Comparison of ENCODE assay signal across 24 cellular contexts in the genomic region with DNA sequence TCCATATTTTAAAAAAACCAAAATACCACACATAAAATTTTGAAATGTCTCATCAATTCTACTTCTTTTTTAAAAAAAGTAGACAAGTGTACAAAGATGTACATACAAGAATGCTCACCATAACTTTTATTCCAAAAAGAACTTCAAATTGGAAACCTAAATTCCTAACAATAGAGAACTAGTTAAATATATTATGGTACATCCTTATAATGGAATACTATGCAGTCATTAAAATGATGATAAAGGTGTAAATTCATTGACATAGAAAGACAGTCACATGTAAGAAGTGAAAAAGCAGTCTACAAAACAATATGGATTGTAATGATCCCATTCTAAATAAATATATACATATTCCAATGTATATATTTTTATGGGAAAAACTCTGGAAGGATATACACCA. TPM values are rescaled to one million over a fixed set of nuclear protein-coding genes. Genes with fewer than 3 reads are reported as not detected.
A peak's percentile ranks its signal among the peaks of the same experiment; 100 is the strongest.
DNase-seq lines count a peak whose midpoint lies in the region; ATAC-seq, FAIRE-seq and TF ChIP-seq lines count a peak whose summit lies in the region.
"Had no signal": no experiment of that assay in that cellular context is flagged by ENCODE, and none has a peak within 500 bp of the region (broad histone marks: within the 10 kb centered on the region; RNA-seq: fewer than 3 reads in every experiment).

No MANE protein-coding gene starts in this region.

- no peaks in the 10 kb centered on the region for H3K9me2 ChIP-seq in SK-N-SH

- TF ChIP-seq EP300 in SK-N-SH (IDR thresholded peaks at IDR 0.05; ENCODE audit: borderline replicate concordance in 1 of 2, low read depth in 1 of 2, low read length in 1 of 2): no peak
- no peak for TF ChIP-seq EP300 in K562 (IDR thresholded peaks at IDR 0.05; ENCODE audit: low read length)

- BruUV-seq in K562 (replicated peaks; lab: Mats Ljungman, UMichigan): no TSS peak

- H3K4me2 ChIP-seq in SK-N-SH: no peak overlapping the region
- no peak overlapping the region for H3K4me2 ChIP-seq in K562 (ENCODE audit: insufficient read depth, low read length)
- H3K4me2 ChIP-seq: A549; BLaER1 treated with 17β-estradiol and CSF1 and Interleukin-3, amounts not matched to agents 10 nM and 100 nM had no signal

- peaks cover 5% of the 10 kb centered on the region for H3F3A ChIP-seq in SK-N-SH (replicated peaks; ENCODE audit: insufficient read depth)

- no peak for TF ChIP-seq CTCF in SK-N-SH (IDR thresholded peaks at IDR 0.05)
- no peak for TF ChIP-seq CTCF in K562 (IDR thresholded peaks at IDR 0.05 in 2 of 3, conservative IDR thresholded peaks at IDR 0.05 in 1 of 3; ENCODE audit: insufficient read depth in 2 of 3, low read depth in 1 of 3, low read length in 3 of 3)
- no peak for TF ChIP-seq CTCF in kidney (IDR thresholded peaks at IDR 0.05; ENCODE audit: borderline replicate concordance, extremely low read depth, insufficient read depth)
- no peak for TF ChIP-seq CTCF in brain microvascular endothelial cell (IDR thresholded peaks at IDR 0.05; ENCODE audit: low read depth, low read length, missing control alignments)

- H3K27ac ChIP-seq in SK-N-SH (ENCODE audit: low read depth in 2 of 2, low read length in 1 of 2) (no peak overlapping the region), K562 (ENCODE audit: extremely low read depth, low read depth, low read length) (no peak overlapping the region), kidney (ENCODE audit: low read depth in 2 of 2, low read length in 2 of 2) (no peak overlapping the region), brain microvascular endothelial cell (no peak overlapping the region)
- H3K27ac ChIP-seq: 22Rv1; A549; BLaER1 treated with 17β-estradiol and CSF1 and Interleukin-3, amounts not matched to agents 10 nM and 100 nM; C4-2B had no signal

- no peaks in the 10 kb centered on the region for H3K4me1 ChIP-seq in SK-N-SH (ENCODE audit: control insufficient read depth in 1 of 2, insufficient read depth in 2 of 2, low read depth in 1 of 2, low read length in 1 of 2)
- no peaks in the 10 kb centered on the region for H3K4me1 ChIP-seq in K562 (replicated peaks in 1 of 2; ENCODE audit: control insufficient read depth in 2 of 2, insufficient read depth in 2 of 2, low read length in 2 of 2)
- H3K4me1 ChIP-seq in kidney (ENCODE audit: control insufficient read depth in 1 of 2, insufficient read depth in 1 of 2, low read depth in 1 of 2, low read length in 2 of 2): no peaks in the 10 kb centered on the region

- CTCF ChIA-PET in SK-N-SH (lab: Yijun Ruan, JAX) (no interaction called here), K562 (lab: Yijun Ruan, JAX; ENCODE audit: low intra/inter-chr PET ratio) (no interaction called here)

- POLR2A ChIA-PET in SK-N-SH (lab: Yijun Ruan, JAX): no interaction called here
- POLR2A ChIA-PET in K562 (lab: Yijun Ruan, JAX): no interaction called here

- in situ Hi-C loops in K562 (cut with MboI) (no loop called here), brain microvascular endothelial cell (cut with HindIII; ENCODE audit: low pct_ligation_motif_present, low sequenced_read_pairs) (no loop called here)

- DNase-seq in SK-N-SH: no peak
- no peak for DNase-seq in K562 (ENCODE audit: extremely low read depth in 1 of 4, low spot score in 3 of 4)
- no peak for DNase-seq in kidney
- no peak for DNase-seq in brain microvascular endothelial cell
- DNase-seq in COLO668 (lab: John Stamatoyannopoulos, UW; ENCODE audit: unreplicated experiment): no peak
- DNase-seq: AML-193; CD4-positive, alpha-beta T cell; CD8-positive, alpha-beta T cell; COR-L47; DMS 273 treated with DMSO at 0.1 percent for 48 hours; DMS153; DMS53; DMS79; DND-41; EL; GDM1 had no signal

- no peaks in the 10 kb centered on the region for H4K20me1 ChIP-seq in SK-N-SH (ENCODE audit: insufficient read depth)
- no peaks in the 10 kb centered on the region for H4K20me1 ChIP-seq in K562 (replicated peaks; ENCODE audit: control insufficient read depth, insufficient read depth, low read length)
- H4K20me1 ChIP-seq: BLaER1 treated with 17β-estradiol and CSF1 and Interleukin-3, amounts not matched to agents 10 nM and 100 nM had no signal

- no peaks in the 10 kb centered on the region for H3K27me3 ChIP-seq in SK-N-SH (ENCODE audit: insufficient read depth)
- H3K27me3 ChIP-seq in K562 (ENCODE audit: control insufficient read depth in 2 of 2, insufficient read depth in 2 of 2, low read length in 2 of 2): no peaks in the 10 kb centered on the region
- H3K27me3 ChIP-seq in brain microvascular endothelial cell (replicated peaks): no peaks in the 10 kb centered on the region
- H3K27me3 ChIP-seq: BLaER1 treated with 17β-estradiol and CSF1 and Interleukin-3, amounts not matched to agents 10 nM and 100 nM had no signal

- no peak for ATAC-seq in SK-N-SH treated with all-trans-retinoic acid at 6 μM for 48 hours
- no peak for ATAC-seq in K562
- ATAC-seq: A549; CD8-positive, alpha-beta T cell; GM12878 had no signal

- no peak overlapping the region for H3K9ac ChIP-seq in SK-N-SH
- H3K9ac ChIP-seq in K562 (ENCODE audit: insufficient read depth in 1 of 2, low read depth in 2 of 2, low read length in 2 of 2): no peak overlapping the region
- H3K9ac ChIP-seq in kidney (ENCODE audit: low read length in 2 of 2): no peak overlapping the region
- H3K9ac ChIP-seq: BLaER1 treated with 17β-estradiol and CSF1 and Interleukin-3, amounts not matched to agents 10 nM and 100 nM had no signal

- intact Hi-C loops in K562 (cut with micrococcal nuclease): no loop called here
- intact Hi-C loops in kidney (cut with DNase I): no loop called here

- TF ChIP-seq RAD21 in SK-N-SH (IDR thresholded peaks at IDR 0.05; ENCODE audit: low read length) (no peak), K562 (CRISPR knock-in tag; conservative IDR thresholded peaks at IDR 0.05 in 1 of 2, IDR thresholded peaks at IDR 0.05 in 1 of 2) (no peak)

- H2AFZ ChIP-seq in SK-N-SH (ENCODE audit: low read depth): no peak overlapping the region
- no peak overlapping the region for H2AFZ ChIP-seq in K562 (ENCODE audit: low read depth, low read length)

- TF ChIP-seq POLR2A in K562 (conservative IDR thresholded peaks at IDR 0.05): no peak

- H3K9me3 ChIP-seq in SK-N-SH: 0 out of 2 replicates have a peak, but pooled peaks cover 6% of the 10 kb centered on the region
- H3K9me3 ChIP-seq in K562 (replicated peaks; ENCODE audit: control insufficient read depth, insufficient read depth, low read depth, low read length): no peaks in the 10 kb centered on the region
- no peaks in the 10 kb centered on the region for H3K9me3 ChIP-seq in kidney (ENCODE audit: control insufficient read depth in 1 of 2, low read length in 2 of 2)

- H3K9me1 ChIP-seq in K562 (ENCODE audit: control insufficient read depth, insufficient read depth, low read length): no peaks in the 10 kb centered on the region

- H3K79me2 ChIP-seq in SK-N-SH (ENCODE audit: insufficient read depth) (peaks cover 17% of the 10 kb centered on the region), K562 (ENCODE audit: control insufficient read depth, insufficient read depth, low read length) (peaks cover 15% of the 10 kb centered on the region; the same call in 1 of the 3 replicates)

- no peak overlapping the region for H3K4me3 ChIP-seq in SK-N-SH (ENCODE audit: low read depth in 2 of 2, low read length in 1 of 2)
- H3K4me3 ChIP-seq in K562: no peak overlapping the region
- no peak overlapping the region for H3K4me3 ChIP-seq in kidney (ENCODE audit: low read length in 2 of 2)
- H3K4me3 ChIP-seq in brain microvascular endothelial cell (ENCODE audit: low read depth, low read length): no peak overlapping the region
- H3K4me3 ChIP-seq: A549; BLaER1 treated with 17β-estradiol and CSF1 and Interleukin-3, amounts not matched to agents 10 nM and 100 nM; GM12878 had no signal

- H3K36me3 ChIP-seq in SK-N-SH (replicated peaks in 1 of 2; ENCODE audit: control insufficient read depth in 1 of 2, insufficient read depth in 2 of 2, low read length in 1 of 2): peaks cover 0 to 44% of the 10 kb centered on the region in 2 experiments
- H3K36me3 ChIP-seq in K562 (ENCODE audit: control insufficient read depth, insufficient read depth, low read length): peaks cover 16% of the 10 kb centered on the region; the same call in 2 of the 3 replicates
- H3K36me3 ChIP-seq in kidney (ENCODE audit: control insufficient read depth in 1 of 2, insufficient read depth in 2 of 2, low read length in 2 of 2): no peaks in the 10 kb centered on the region
- peaks cover 2% of the 10 kb centered on the region for H3K36me3 ChIP-seq in brain microvascular endothelial cell (replicated peaks)

- no peak for FAIRE-seq in K562 (lab: Jason Lieb, UNC)
- FAIRE-seq in kidney (lab: Jason Lieb, UNC): peak; percentile 51
- FAIRE-seq: GM12878, GM12892, GM18507 had no signal

TF ChIP-seq in SK-N-SH treated with all-trans-retinoic acid at 6 μM for 48 hours, 23 proteins besides CTCF, POLR2A, EP300 and RAD21 (continues in another document):
- TF ChIP-seq ZNF8 (CRISPR knock-in tag; IDR thresholded peaks at IDR 0.05) (peak; percentile 96), GLIS3 (CRISPR knock-in tag; IDR thresholded peaks at IDR 0.05) (no peak)

TF ChIP-seq in SK-N-SH, 30 proteins besides CTCF, POLR2A, EP300 and RAD21 (continues in another document):
- TF ChIP-seq TCF12 (IDR thresholded peaks at IDR 0.05): no peak

TF ChIP-seq in K562, 482 proteins besides CTCF, POLR2A, EP300 and RAD21 (continues in another document):
- peak; percentile 34 for TF ChIP-seq RBM25 (IDR thresholded peaks at IDR 0.05; ENCODE audit: low read depth, low read length, severe bottlenecking)

RNA-seq across cellular contexts. Expression of a gene that starts 31.0 kb away (rescaled TPM):
- 14.3 and 20.8 TPM in 2 replicates for polyA plus RNA-seq in SK-N-SH (2012; rRNA removed)
- polyA plus RNA-seq in SK-N-SH (2012; cell fraction: cytosol; rRNA removed): 21.6 and 24.3 TPM in 2 replicates
- 10.5 and 22.1 TPM in 2 replicates for polyA plus RNA-seq in SK-N-SH (2012; cell fraction: nucleus; rRNA removed)
- 14.9 and 51.4 TPM in 2 replicates for total RNA-seq in K562 (2011; cell fraction: chromatin; rRNA removed; ENCODE audit: low replicate concordance)
- 6.5 and 9.7 TPM in 2 replicates for total RNA-seq in K562 (2011; cell fraction: nucleolus; rRNA removed)
- total RNA-seq in K562 (2011; cell fraction: nucleoplasm; rRNA removed): 19.4 and 38.2 TPM in 2 replicates
- total RNA-seq in K562 (2014; rRNA removed): 22.0 and 22.9 TPM in 2 replicates
- total RNA-seq in K562 (2014; rRNA removed; fragmentation: Illumina TruSeq; extraction: Trizol): 48.8 and 59.8 TPM in 2 replicates
- 33.3 and 37.4 TPM in 2 replicates for total RNA-seq in K562 (2015; rRNA removed; fragmentation: Illumina TruSeq; extraction: Trizol)
- total RNA-seq in K562 (2021): 42.6 and 45.2 TPM in 2 replicates
- polyA plus RNA-seq in K562 (2011; rRNA removed): 39.0 and 61.9 TPM in 2 replicates
- 20.5 and 23.2 TPM in 2 replicates for polyA plus RNA-seq in K562 (2011; cell fraction: cytosol; rRNA removed)
- 16.6 TPM in 2 replicates for polyA plus RNA-seq in K562 (2011; cell fraction: nucleus; rRNA removed)
- polyA plus RNA-seq in K562 (2012): 28.0 and 29.8 TPM in 2 replicates
- polyA plus RNA-seq in K562 (2014; fragmentation: Illumina TruSeq; extraction: Trizol): 39.9 and 40.3 TPM in 2 replicates
- 10 to 100 TPM; 10.9 to 21.9 TPM for polyA plus RNA-seq in K562 (2014; fragmentation: Nextera tagmentation; extraction: Ambion mirVana)
- polyA plus RNA-seq in K562 (2014; rRNA removed): 26.6 and 27.1 TPM in 2 replicates
- 70.3 and 106 TPM in 2 replicates for polyA minus RNA-seq in K562 (2011; rRNA and poly(A)+ RNA removed)
- 38.7 and 52.2 TPM in 2 replicates for polyA minus RNA-seq in K562 (2011; cell fraction: cytosol; rRNA and poly(A)+ RNA removed)
- 8.2 and 13.3 TPM in 2 replicates for polyA minus RNA-seq in K562 (2011; cell fraction: nucleus; rRNA and poly(A)+ RNA removed)
- total RNA-seq in kidney: 42.8 TPM
- polyA plus RNA-seq in kidney (ENCODE audit: insufficient read depth, low read depth, low replicate concordance): 9.9 TPM
